In the genomic region with DNA sequence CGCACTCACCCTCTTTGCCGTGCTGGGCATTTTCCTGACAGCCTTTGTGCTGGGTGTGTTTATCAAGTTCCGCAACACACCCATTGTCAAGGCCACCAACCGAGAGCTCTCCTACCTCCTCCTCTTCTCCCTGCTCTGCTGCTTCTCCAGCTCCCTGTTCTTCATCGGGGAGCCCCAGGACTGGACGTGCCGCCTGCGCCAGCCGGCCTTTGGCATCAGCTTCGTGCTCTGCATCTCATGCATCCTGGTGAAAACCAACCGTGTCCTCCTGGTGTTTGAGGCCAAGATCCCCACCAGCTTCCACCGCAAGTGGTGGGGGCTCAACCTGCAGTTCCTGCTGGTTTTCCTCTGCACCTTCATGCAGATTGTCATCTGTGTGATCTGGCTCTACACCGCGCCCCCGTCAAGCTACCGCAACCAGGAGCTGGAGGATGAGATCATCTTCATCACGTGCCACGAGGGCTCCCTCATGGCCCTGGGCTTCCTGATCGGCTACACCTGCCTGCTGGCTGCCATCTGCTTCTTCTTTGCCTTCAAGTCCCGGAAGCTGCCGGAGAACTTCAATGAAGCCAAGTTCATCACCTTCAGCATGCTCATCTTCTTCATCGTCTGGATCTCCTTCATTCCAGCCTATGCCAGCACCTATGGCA, we compare ENCODE assay signal across 18 cellular contexts. TPM values are rescaled to one million over a fixed set of nuclear protein-coding genes. Genes with fewer than 3 reads are reported as not detected.
"Had no signal": no experiment of that assay in that cellular context is flagged by ENCODE, and none has a peak within 500 bp of the region (broad histone marks: within the 10 kb centered on the region; RNA-seq: fewer than 3 reads in every experiment).

No MANE protein-coding gene starts in this region.

- DNase-seq: effector memory CD8-positive, alpha-beta T cell; foreskin keratinocyte; kidney; left cardiac atrium; left ventricle myocardium inferior; lower lobe of right lung; natural killer cell; psoas muscle; retina; right lobe of liver; stimulated activated CD4-positive, alpha-beta T cell treated with anti-CD3 and anti-CD28 coated beads, Interleukin-4, amount 100 ng/mL, for 1 hour; stimulated activated CD8-positive, alpha-beta memory T cell treated with anti-CD3 and anti-CD28 coated beads, Interleukin-4, amount 100 ng/mL, for 48 hours; stimulated activated naive CD8-positive, alpha-beta T cell treated with anti-CD3 and anti-CD28 coated beads, Interleukin-15, Interleukin-2, amounts not matched to agents 100 U/mL and 50 U/mL, for 24 hours; thyroid gland had no signal

- H3K9me3 ChIP-seq: left ventricle myocardium inferior, lower lobe of right lung, psoas muscle, right lobe of liver, suprapubic skin, thyroid gland had no signal

- H3K36me3 ChIP-seq: left ventricle myocardium inferior, lower lobe of right lung, right lobe of liver, suprapubic skin, thyroid gland had no signal

- H3K4me1 ChIP-seq: foreskin keratinocyte, left ventricle myocardium inferior, lower lobe of right lung, psoas muscle, right lobe of liver, suprapubic skin, thyroid gland had no signal

- H3K4me3 ChIP-seq: left ventricle myocardium inferior, lower lobe of right lung, psoas muscle, right lobe of liver, suprapubic skin, thyroid gland had no signal

- ATAC-seq: effector memory CD8-positive, alpha-beta T cell; foreskin keratinocyte; left cardiac atrium; lower lobe of right lung; natural killer cell; psoas muscle; right lobe of liver; stimulated activated effector memory CD8-positive, alpha-beta T cell treated with anti-CD3 and anti-CD28 coated beads, Interleukin-12 subunit alpha, Interleukin-12 subunit beta, amount 100 ng/mL, for 72 hours; stimulated activated naive CD8-positive, alpha-beta T cell treated with anti-CD3 and anti-CD28 coated beads, Interleukin-15, Interleukin-2, amounts not matched to agents 100 U/mL and 50 U/mL, for 24 hours had no signal

- H3K27me3 ChIP-seq: right lobe of liver, suprapubic skin, thyroid gland had no signal

- FAIRE-seq: kidney had no signal

- H3K27ac ChIP-seq: foreskin keratinocyte, left ventricle myocardium inferior, lower lobe of right lung, psoas muscle, right lobe of liver, suprapubic skin, thyroid gland had no signal

RNA-seq across cellular contexts. Expression of a gene that starts 41.1 kb away (rescaled TPM):
- total RNA-seq: epithelial cell of proximal tubule, mesothelial cell of epicardium had no signal
